28 cellular contexts compared by ENCODE assay signal in the genomic region with DNA sequence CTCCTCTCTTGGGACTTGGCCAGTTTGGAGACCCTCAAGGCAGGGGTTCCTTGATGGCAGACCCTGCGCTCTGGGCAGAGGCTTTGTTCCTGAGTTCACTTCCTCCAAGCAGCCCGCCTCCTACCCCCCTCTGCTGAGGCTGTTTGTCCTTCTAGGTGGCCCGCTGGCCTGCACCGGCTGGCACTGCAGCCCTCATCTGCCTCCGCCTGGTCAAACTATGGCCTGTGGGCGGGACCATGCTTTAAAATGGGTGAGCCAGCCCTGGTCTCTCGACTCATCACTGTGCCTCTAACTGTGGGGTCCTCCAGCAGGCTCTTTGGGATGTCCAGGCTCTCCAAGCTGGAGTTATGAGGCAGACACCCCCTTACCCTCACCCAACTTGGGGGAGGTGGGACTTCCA.
"Had no signal": no experiment of that assay in that cellular context is flagged by ENCODE, and none has a peak within 500 bp of the region (broad histone marks: within the 10 kb centered on the region; RNA-seq: fewer than 3 reads in every experiment).

No MANE protein-coding gene starts in this region.

- DNase-seq: activated CD4-positive, alpha-beta T cell treated with anti-CD3 and anti-CD28 coated beads for 1 hour; activated CD4-positive, alpha-beta T cell treated with anti-CD3 and anti-CD28 coated beads for 48 hours; activated CD4-positive, CD25-positive, alpha-beta regulatory T cell; activated effector memory CD4-positive, alpha-beta T cell treated with anti-CD3 and anti-CD28 coated beads, Interleukin-2, amount 50 U/mL, for 16 hours; activated naive CD4-positive, alpha-beta T cell; activated naive CD4-positive, alpha-beta T cell treated with anti-CD3 and anti-CD28 coated beads, Interleukin-2, amount 50 U/mL, for 16 hours; activated naive CD8-positive, alpha-beta T cell treated with anti-CD3 and anti-CD28 coated beads for 36 hours; activated T-cell treated with anti-CD3 and anti-CD28 coated beads, Interleukin-2, amount 50 U/mL, for 1 hour; activated T-cell treated with anti-CD3 and anti-CD28 coated beads, Interleukin-2, amount 50 U/mL, for 72 hours; amniotic stem cell; NCI-H1048; NCI-H1105 treated with DMSO at 0.1 percent for 48 hours; NCI-H1436; NCI-H1694; NCI-H1930; NCI-H2081 treated with DMSO at 0.1 percent for 48 hours; NCI-H226; NCI-H524 treated with DMSO at 0.1 percent for 48 hours; NK-92 treated with Interleukin-12 subunit alpha and Interleukin-12 subunit beta, amount 100 ng/mL, for 24 hours; PC-9; SHP77; SJCRH30; T1000; WERI-Rb-1 had no signal

- H3K4me2 ChIP-seq: PC-9 had no signal

- H3K9me3 ChIP-seq: ascending aorta, SJCRH30 had no signal

- H3K36me3 ChIP-seq: ascending aorta, cardiac muscle cell, SJCRH30, WERI-Rb-1 had no signal

- ATAC-seq: activated T-cell treated with anti-CD3 and anti-CD28 coated beads, Interleukin-2, amount 50 U/mL, for 72 hours; activated T-helper 17 cell treated with anti-CD3 and anti-CD28 coated beads, Interleukin-2, amount 50 U/mL, for 72 hours had no signal

- H3K4me3 ChIP-seq: ascending aorta, cardiac muscle cell, PC-9, SJCRH30, SK-N-MC had no signal

- H3K27ac ChIP-seq: ascending aorta, cardiac muscle cell, PC-9, SJCRH30, SK-N-MC, WERI-Rb-1 had no signal

- H3K27me3 ChIP-seq: ascending aorta, cardiac muscle cell, SJCRH30 had no signal

- H2AFZ ChIP-seq: PC-9 had no signal

- H3K4me1 ChIP-seq: ascending aorta had no signal
